13 cellular contexts compared by ENCODE assay signal in the genomic region with DNA sequence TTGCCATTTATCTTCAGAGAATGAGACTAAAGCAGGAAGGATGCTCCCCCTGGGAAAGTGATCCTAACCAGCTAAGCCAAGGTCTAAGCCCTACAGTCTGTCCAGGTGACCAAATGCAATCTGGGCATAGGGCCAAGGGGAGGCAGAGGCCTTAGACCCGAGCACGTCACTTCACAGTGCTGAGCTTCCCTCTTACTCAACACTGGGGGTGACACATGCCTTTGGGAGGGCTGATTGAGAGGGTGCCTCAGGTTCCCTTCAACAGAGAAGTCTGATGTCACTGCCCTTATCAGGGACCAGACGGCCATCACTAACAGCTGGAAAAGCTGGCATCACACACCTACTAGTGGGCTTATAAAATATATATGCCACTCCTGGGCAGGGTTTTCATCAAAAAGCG. TPM values are rescaled to one million over a fixed set of nuclear protein-coding genes. Genes with fewer than 3 reads are reported as not detected.
A peak's percentile ranks its signal among the peaks of the same experiment; 100 is the strongest.
DNase-seq lines count a peak whose midpoint lies in the region; ATAC-seq, FAIRE-seq and TF ChIP-seq lines count a peak whose summit lies in the region.
"Had no signal": no experiment of that assay in that cellular context is flagged by ENCODE, and none has a peak within 500 bp of the region (broad histone marks: within the 10 kb centered on the region; RNA-seq: fewer than 3 reads in every experiment).

No MANE protein-coding gene starts in this region.

- CTCF ChIA-PET in activated CD8-positive, alpha-beta memory T cell treated with anti-CD3 and anti-CD28 coated beads, Interleukin-2, amount 10 ng/mL, durations not matched to agents 7 days and 5 days (lab: Charles Lee), result interaction anchor here (1.8 kb wide), 1 partner anchor 35 kb away, joined by 8 read pairs; no protein-coding TSS in a partner anchor

- H4K20me1 ChIP-seq in Karpas-422 (ENCODE audit: insufficient read depth, low read depth, low read length) (peaks cover 12% of the 10 kb centered on the region; the same call in 1 of the 2 replicates), astrocyte (ENCODE audit: insufficient read depth, low read length) (peaks cover 33% of the 10 kb centered on the region)

- no peaks in the 10 kb centered on the region for H3K9me2 ChIP-seq in Karpas-422 (replicated peaks; ENCODE audit: insufficient read depth, low read length)

- no peak overlapping the region for H2AFZ ChIP-seq in Karpas-422 (ENCODE audit: low read length)
- no peak overlapping the region for H2AFZ ChIP-seq in astrocyte (ENCODE audit: low read depth, low read length)

- peaks cover 33% of the 10 kb centered on the region for H3K4me1 Mint-ChIP-seq in astrocyte (ENCODE audit: low read depth, unreplicated experiment)
- H3K4me1 Mint-ChIP-seq in activated CD8-positive, alpha-beta memory T cell treated with anti-CD3 and anti-CD28 coated beads, Interleukin-2, amount 10 ng/mL, durations not matched to agents 7 days and 5 days, result peaks cover 47% of the 10 kb centered on the region

- DNase-seq in AG08395 (ENCODE audit: low spot score) (peak; percentile 17), Karpas-422 (peak; percentile 39), astrocyte (ENCODE audit: low read depth) (peak; percentile 37), kidney epithelial cell (ENCODE audit: low read depth) (peak; percentile 68), AML-193 (lab: John Stamatoyannopoulos, UW) (no peak)
- DNase-seq in activated CD8-positive, alpha-beta memory T cell treated with anti-CD3 and anti-CD28 coated beads, Interleukin-2, amount 10 ng/mL, durations not matched to agents 7 days and 5 days, result no peak
- DNase-seq: NK-92 treated with Interleukin-12 subunit alpha and Interleukin-12 subunit beta, amount 100 ng/mL, for 24 hours had no signal

- H3K27me3 ChIP-seq in Karpas-422 (ENCODE audit: low read length), result no peaks in the 10 kb centered on the region
- no peaks in the 10 kb centered on the region for H3K27me3 ChIP-seq in astrocyte (ENCODE audit: insufficient read depth, low read length)
- no peaks in the 10 kb centered on the region for H3K27me3 ChIP-seq in kidney epithelial cell (ENCODE audit: control insufficient read depth, insufficient read depth, low read length)

- H3K9ac ChIP-seq in Karpas-422 (ENCODE audit: low read length) (no peak overlapping the region), astrocyte (ENCODE audit: low read length) (peak overlapping the region; percentile 37)

- H3K4me1 ChIP-seq in Karpas-422 (ENCODE audit: low read length) (peaks cover 25% of the 10 kb centered on the region), astrocyte (ENCODE audit: insufficient read depth, low read length) (peaks cover 34% of the 10 kb centered on the region)

- H3K27ac ChIP-seq in Karpas-422 (ENCODE audit: low read length), result no peak overlapping the region
- H3K27ac ChIP-seq in astrocyte (ENCODE audit: low read depth, low read length), result no peak overlapping the region
- H3K27ac ChIP-seq: C4-2B, VCaP had no signal

- H3K79me2 ChIP-seq in Karpas-422 (ENCODE audit: low read length), result peaks cover 28% of the 10 kb centered on the region
- H3K79me2 ChIP-seq in astrocyte (ENCODE audit: insufficient read depth, low read length), result peaks cover 30% of the 10 kb centered on the region

- no peak overlapping the region for H3K27ac Mint-ChIP-seq in astrocyte (ENCODE audit: unreplicated experiment)
- no peak overlapping the region for H3K27ac Mint-ChIP-seq in activated CD8-positive, alpha-beta memory T cell treated with anti-CD3 and anti-CD28 coated beads, Interleukin-2, amount 10 ng/mL, durations not matched to agents 7 days and 5 days
- H3K27ac Mint-ChIP-seq: activated T-helper 2 cell treated with anti-CD3 and anti-CD28 coated beads, Interferon-gamma antibody, Interleukin-2, Interleukin-4, amounts not matched to agents 10 μg/mL and 5 μg/mL and 100 μg/mL, durations not matched to agents 14 hours and 24 hours and 36 hours had no signal

- H3K4me3 ChIP-seq in Karpas-422 (ENCODE audit: low read length), result no peak overlapping the region
- H3K4me3 ChIP-seq in astrocyte (ENCODE audit: insufficient read depth, low read depth, low read length), result no peak overlapping the region
- no peak overlapping the region for H3K4me3 ChIP-seq in kidney epithelial cell (ENCODE audit: low read depth, low read length)

- H3K9me3 ChIP-seq in Karpas-422 (ENCODE audit: low read length) (no peaks in the 10 kb centered on the region), astrocyte (ENCODE audit: insufficient read depth, low read depth, low read length) (no peaks in the 10 kb centered on the region)

- no peak overlapping the region for H3K4me3 Mint-ChIP-seq in astrocyte (ENCODE audit: unreplicated experiment)
- H3K4me3 Mint-ChIP-seq in activated CD8-positive, alpha-beta memory T cell treated with anti-CD3 and anti-CD28 coated beads, Interleukin-2, amount 10 ng/mL, durations not matched to agents 7 days and 5 days, result no peak overlapping the region

- H3K27me3 Mint-ChIP-seq in astrocyte (ENCODE audit: low read depth, unreplicated experiment), result peaks cover 6% of the 10 kb centered on the region
- H3K27me3 Mint-ChIP-seq in activated CD8-positive, alpha-beta memory T cell treated with anti-CD3 and anti-CD28 coated beads, Interleukin-2, amount 10 ng/mL, durations not matched to agents 7 days and 5 days, result peaks cover 12% of the 10 kb centered on the region

- ATAC-seq in HG03354 (IDR thresholded peaks at IDR 0.05; ENCODE audit: poor library complexity, severe bottlenecking, unreplicated experiment) (no peak), GM21619 (IDR thresholded peaks at IDR 0.05; ENCODE audit: unreplicated experiment) (no peak)
- ATAC-seq in activated CD8-positive, alpha-beta memory T cell treated with anti-CD3 and anti-CD28 coated beads, Interleukin-2, amount 10 ng/mL, durations not matched to agents 7 days and 5 days, result no peak

- H3K36me3 Mint-ChIP-seq in astrocyte (ENCODE audit: low read depth, unreplicated experiment), result peaks cover 4% of the 10 kb centered on the region
- peaks cover 8% of the 10 kb centered on the region for H3K36me3 Mint-ChIP-seq in activated CD8-positive, alpha-beta memory T cell treated with anti-CD3 and anti-CD28 coated beads, Interleukin-2, amount 10 ng/mL, durations not matched to agents 7 days and 5 days

- H3K4me2 ChIP-seq in Karpas-422 (ENCODE audit: low read depth, low read length, poor library complexity, severe bottlenecking) (no peak overlapping the region), astrocyte (ENCODE audit: low read length) (no peak overlapping the region)

- no peak for TF ChIP-seq CTCF in astrocyte (IDR thresholded peaks at IDR 0.05; ENCODE audit: insufficient read depth, low read depth, low read length)
- no peak for TF ChIP-seq CTCF in kidney epithelial cell (IDR thresholded peaks at IDR 0.05; ENCODE audit: insufficient read depth, low read length, poor library complexity, severe bottlenecking)

- H3K36me3 ChIP-seq in Karpas-422 (ENCODE audit: insufficient read depth, low read length), result 0 out of 2 replicates have a peak, but pooled peaks cover 9% of the 10 kb centered on the region
- H3K36me3 ChIP-seq in astrocyte (ENCODE audit: insufficient read depth, low read length), result peaks cover 3% of the 10 kb centered on the region
- no peaks in the 10 kb centered on the region for H3K36me3 ChIP-seq in kidney epithelial cell (ENCODE audit: control insufficient read depth, insufficient read depth, low read length)

- no peak for FAIRE-seq in astrocyte (lab: Jason Lieb, UNC)

- H3K9me3 Mint-ChIP-seq in astrocyte (ENCODE audit: unreplicated experiment), result no peaks in the 10 kb centered on the region
- no peaks in the 10 kb centered on the region for H3K9me3 Mint-ChIP-seq in activated CD8-positive, alpha-beta memory T cell treated with anti-CD3 and anti-CD28 coated beads, Interleukin-2, amount 10 ng/mL, durations not matched to agents 7 days and 5 days (ENCODE audit: low read depth)
- H3K9me3 Mint-ChIP-seq: activated T-helper 2 cell treated with anti-CD3 and anti-CD28 coated beads, Interferon-gamma antibody, Interleukin-2, Interleukin-4, amounts not matched to agents 10 μg/mL and 5 μg/mL and 100 μg/mL, durations not matched to agents 14 hours and 24 hours and 36 hours had no signal

RNA-seq across cellular contexts. Expression of a gene that starts 4.0 kb away (rescaled TPM):
- total RNA-seq in Karpas-422 (2014; rRNA removed; shearing (Covaris generic); ENCODE audit: low replicate concordance), result 121 and 227 TPM in 2 replicates
- total RNA-seq in astrocyte, result 69.5 and 75.6 TPM in 2 replicates
- 156 and 164 TPM in 2 replicates for total RNA-seq in kidney epithelial cell
- total RNA-seq in activated CD8-positive, alpha-beta memory T cell treated with anti-CD3 and anti-CD28 coated beads, Interleukin-2, amount 10 ng/mL, durations not matched to agents 7 days and 5 days, result 100 to 1,000 TPM; 124 to 131 TPM

RNA-seq across cellular contexts. Expression of a gene that starts 4.9 kb away (rescaled TPM):
- total RNA-seq in Karpas-422 (2014; rRNA removed; shearing (Covaris generic); ENCODE audit: low replicate concordance), result not detected in 2 replicates
- 10.2 and 12.1 TPM in 2 replicates for total RNA-seq in astrocyte
- 32.9 and 36.8 TPM in 2 replicates for total RNA-seq in kidney epithelial cell
- total RNA-seq in activated CD8-positive, alpha-beta memory T cell treated with anti-CD3 and anti-CD28 coated beads, Interleukin-2, amount 10 ng/mL, durations not matched to agents 7 days and 5 days, result 1 to 10 TPM in 1 of 2 experiments, under 1 TPM in 1; 0.55 to 2.5 TPM

RNA-seq across cellular contexts. Expression of a gene that starts 5.1 kb away (rescaled TPM):
- total RNA-seq in Karpas-422 (2014; rRNA removed; shearing (Covaris generic); ENCODE audit: low replicate concordance), result 13.3 and 34.8 TPM in 2 replicates
- 22.9 and 28.8 TPM in 2 replicates for total RNA-seq in astrocyte
- total RNA-seq in kidney epithelial cell, result 44.4 and 48.0 TPM in 2 replicates
- 10 to 100 TPM; 34.1 to 35.5 TPM for total RNA-seq in activated CD8-positive, alpha-beta memory T cell treated with anti-CD3 and anti-CD28 coated beads, Interleukin-2, amount 10 ng/mL, durations not matched to agents 7 days and 5 days

RNA-seq across cellular contexts. Expression of a gene that starts 11.5 kb away (rescaled TPM):
- total RNA-seq in Karpas-422 (2014; rRNA removed; shearing (Covaris generic); ENCODE audit: low replicate concordance), result not detected in 2 replicates
- total RNA-seq in astrocyte, result not detected in 2 replicates
- total RNA-seq in kidney epithelial cell, result 0.33 and 5.0 TPM in 2 replicates
- not detected for total RNA-seq in activated CD8-positive, alpha-beta memory T cell treated with anti-CD3 and anti-CD28 coated beads, Interleukin-2, amount 10 ng/mL, durations not matched to agents 7 days and 5 days
- total RNA-seq: activated T-helper 2 cell treated with anti-CD3 and anti-CD28 coated beads, Interferon-gamma antibody, Interleukin-2, Interleukin-4, amounts not matched to agents 10 μg/mL and 5 μg/mL and 100 μg/mL, durations not matched to agents 14 hours and 24 hours and 36 hours; pulmonary artery endothelial cell had no signal

RNA-seq across cellular contexts. Expression of a gene that starts 30.9 kb away (rescaled TPM):
- total RNA-seq in Karpas-422 (2014; rRNA removed; shearing (Covaris generic); ENCODE audit: low replicate concordance), result 20.9 and 28.3 TPM in 2 replicates
- total RNA-seq in astrocyte (0.77 and 1.5 TPM in 2 replicates), kidney epithelial cell (0.07 TPM in 1 of 2 replicates, not detected in the other)
- 1 to 10 TPM; 2.3 to 4.5 TPM for total RNA-seq in activated CD8-positive, alpha-beta memory T cell treated with anti-CD3 and anti-CD28 coated beads, Interleukin-2, amount 10 ng/mL, durations not matched to agents 7 days and 5 days
- total RNA-seq: pulmonary artery endothelial cell had no signal

Comparison
In these comparisons a context has a peak if more than half of its experiments do, and no peak if none do; other contexts are left out.
1. DNase-seq: peak in AG08395 (single experiment), Karpas-422 (single experiment), astrocyte (single experiment) and kidney epithelial cell (single experiment); none in AML-193 (0 of 2) and activated CD8-positive, alpha-beta memory T cell treated with anti-CD3 and anti-CD28 coated beads, Interleukin-2, amount 10 ng/mL, durations not matched to agents 7 days and 5 days (single experiment).